23 cellular contexts compared by ENCODE assay signal in the genomic region with DNA sequence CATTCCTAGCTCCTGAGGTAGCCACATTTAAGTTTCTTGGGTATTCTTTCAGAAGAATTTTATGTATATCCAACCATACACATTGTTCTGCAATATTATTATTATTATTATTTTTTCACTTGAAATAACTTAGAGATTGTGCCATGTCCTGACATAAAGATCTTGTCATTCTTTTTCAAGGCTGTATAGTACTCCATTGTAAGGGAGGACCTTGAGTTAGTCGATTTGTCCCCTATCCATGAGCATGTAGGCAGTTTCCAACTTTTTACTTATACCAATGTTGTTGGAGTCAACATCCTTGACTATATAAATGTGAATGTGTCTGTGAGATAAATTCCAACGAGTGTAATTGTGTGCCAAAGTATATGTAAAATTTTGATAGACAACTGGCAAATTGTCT. TPM values are rescaled to one million over a fixed set of nuclear protein-coding genes. Genes with fewer than 3 reads are reported as not detected.
DNase-seq lines count a peak whose midpoint lies in the region; ATAC-seq, FAIRE-seq and TF ChIP-seq lines count a peak whose summit lies in the region.
"Had no signal": no experiment of that assay in that cellular context is flagged by ENCODE, and none has a peak within 500 bp of the region (broad histone marks: within the 10 kb centered on the region; RNA-seq: fewer than 3 reads in every experiment).

No MANE protein-coding gene starts in this region.

- H3K27me3 Mint-ChIP-seq in WTC11 (ENCODE audit: low read depth), result peaks cover 91% of the 10 kb centered on the region

- TF ChIP-seq RAD21 in A549 (conservative IDR thresholded peaks at IDR 0.05 in 1 of 2, IDR thresholded peaks at IDR 0.05 in 1 of 2), result no peak

- no peak overlapping the region; the same call in 1 of the 2 replicates for H3K4me3 Mint-ChIP-seq in WTC11

- H3K36me3 ChIP-seq in iPS-20b (ENCODE audit: insufficient read depth, low read depth, low read length), result no peaks in the 10 kb centered on the region
- H3K36me3 ChIP-seq: neutrophil, Peyer's patch, prostate gland, suprapubic skin, upper lobe of right lung had no signal

- no peaks in the 10 kb centered on the region for H3K9me3 Mint-ChIP-seq in WTC11
- H3K9me3 Mint-ChIP-seq: activated CD4-positive, alpha-beta memory T cell treated with anti-CD3 and anti-CD28 coated beads for 36 hours; stimulated activated naive B cell treated with anti-CD40 and anti-IgM and Interleukin-4, amounts not matched to agents 10 μg/mL and 1 μg/mL and 100 μg/mL, for 72 hours had no signal

- H3K27ac Mint-ChIP-seq in WTC11, result no peak overlapping the region
- H3K27ac Mint-ChIP-seq: activated CD4-positive, alpha-beta memory T cell treated with anti-CD3 and anti-CD28 coated beads for 36 hours; H9; stimulated activated naive B cell treated with anti-CD40 and anti-IgM and Interleukin-4, amounts not matched to agents 10 μg/mL and 1 μg/mL and 100 μg/mL, for 72 hours had no signal

- H3K9ac ChIP-seq in iPS-20b (ENCODE audit: low read depth, low read length), result no peak overlapping the region

- no peaks in the 10 kb centered on the region for H3K36me3 Mint-ChIP-seq in WTC11
- H3K36me3 Mint-ChIP-seq: activated CD4-positive, alpha-beta memory T cell treated with anti-CD3 and anti-CD28 coated beads for 36 hours had no signal

- H3K4me1 ChIP-seq in A549 (peaks cover 18% of the 10 kb centered on the region; the same call in 2 of the 3 replicates), iPS-20b (ENCODE audit: insufficient read depth, low read length) (no peaks in the 10 kb centered on the region)
- H3K4me1 ChIP-seq: prostate gland had no signal

- no peak for TF ChIP-seq POLR2A in A549 (IDR thresholded peaks at IDR 0.05; ENCODE audit: low read length)

- peaks cover 94% of the 10 kb centered on the region for H3K27me3 ChIP-seq in iPS-20b (ENCODE audit: insufficient read depth, low read length)

- 45% methylated on average over 2 of the region's 2 CpGs for WGBS in A549 (ENCODE audit: missing lambda C conversion rate)

- TF ChIP-seq EP300 in A549 (IDR thresholded peaks at IDR 0.05), result no peak

- H3K27ac ChIP-seq in A549 (no peak overlapping the region), iPS-20b (ENCODE audit: low read length) (no peak overlapping the region)
- H3K27ac ChIP-seq: epithelial cell of prostate, neutrophil, prostate gland, suprapubic skin, upper lobe of right lung had no signal

- FAIRE-seq in A549 (lab: Jason Lieb, UNC), result no peak

- peak overlapping the region; percentile 95; the same call in 2 of the 3 replicates for H3K4me2 ChIP-seq in A549

- H3K9me3 ChIP-seq in A549 (peaks cover 5% of the 10 kb centered on the region; the same call in 2 of the 3 replicates), iPS-20b (ENCODE audit: insufficient read depth, low read depth, low read length) (no peaks in the 10 kb centered on the region)
- H3K9me3 ChIP-seq: mucosa of descending colon, neutrophil, Peyer's patch, prostate gland, suprapubic skin, upper lobe of right lung had no signal

- TF ChIP-seq CTCF in A549 (IDR thresholded peaks at IDR 0.05) (no peak), GM12865 (IDR thresholded peaks at IDR 0.05; ENCODE audit: insufficient read depth, low read depth, low read length, missing control alignments) (no peak), WTC11 (IDR thresholded peaks at IDR 0.05) (no peak)

- POLR2A ChIA-PET in A549 (lab: Yijun Ruan, JAX) (interaction anchor here (1.4 kb wide), 1 partner anchor 91 kb away, joined by 5 read pairs; a partner anchor contains a TSS), WTC11 (lab: Charles Lee) (interaction anchor here (1.1 kb wide), 1 partner anchor 60 kb away, joined by 3 read pairs; a partner anchor contains a TSS)

- H3K4me3 ChIP-seq in A549 (peak overlapping the region; percentile 58; the same call in 1 of the 3 replicates), GM12865 (ENCODE audit: low read depth, low read length) (peak overlapping the region; percentile 43; the same call in 1 of the 2 replicates), iPS-20b (ENCODE audit: low read length) (0 out of 2 replicates have a peak overlapping the region, but pooled peaks have one; percentile 77)
- H3K4me3 ChIP-seq: mucosa of descending colon had no signal

- DNase-seq in A549 (ENCODE audit: low read depth in 1 of 2, low spot score in 1 of 2), result no peak
- no peak for DNase-seq in GM12865 (ENCODE audit: low read depth)
- DNase-seq in WTC11 (ENCODE audit: low spot score), result no peak
- DNase-seq in DMS153 (lab: John Stamatoyannopoulos, UW), result no peak
- DNase-seq in NCI-H1694 treated with DMSO at 0.1 percent for 48 hours (lab: John Stamatoyannopoulos, UW), result no peak
- no peak for DNase-seq in NCI-H82 (lab: John Stamatoyannopoulos, UW)
- DNase-seq: GF-D8, NCI-H524 treated with DMSO at 0.1 percent for 48 hours had no signal

- ATAC-seq in A549, result no peak
- ATAC-seq in WTC11, result no peak
- no peak for ATAC-seq in HG02763 (IDR thresholded peaks at IDR 0.05; ENCODE audit: unreplicated experiment)
- ATAC-seq: sciatic nerve had no signal

- CTCF ChIA-PET in A549 (lab: Yijun Ruan, JAX), result interaction anchor here (0.8 to 8.9 kb wide), 4 partner anchors 15 to 36 kb away, joined by 3 to 107 read pairs (median 14); no protein-coding TSS in a partner anchor
- CTCF ChIA-PET in WTC11 (lab: Charles Lee), result interaction anchor here (1.0 to 1.2 kb wide), 2 partner anchors 9 to 66 kb away, joined by 6 read pairs; a partner anchor contains a TSS

- peaks cover 2% of the 10 kb centered on the region; the same call in 1 of the 2 replicates for H3K4me1 Mint-ChIP-seq in WTC11

TF ChIP-seq in A549, 52 proteins besides CTCF, POLR2A, EP300 and RAD21 (continues in another document):
- TF ChIP-seq CHD2 (IDR thresholded peaks at IDR 0.05; ENCODE audit: low read length, partially characterized antibody) (no peak), POLR2AphosphoS2 (conservative IDR thresholded peaks at IDR 0.05; ENCODE audit: low read length) (no peak), NPAS2 (CRISPR knock-in tag; IDR thresholded peaks at IDR 0.05; ENCODE audit: borderline replicate concordance) (no peak), RFX5 (IDR thresholded peaks at IDR 0.05) (no peak), CBX8 (IDR thresholded peaks at IDR 0.05) (no peak), KDM1A (IDR thresholded peaks at IDR 0.05; ENCODE audit: low read depth) (no peak)
- TF ChIP-seq, protein P1, sequence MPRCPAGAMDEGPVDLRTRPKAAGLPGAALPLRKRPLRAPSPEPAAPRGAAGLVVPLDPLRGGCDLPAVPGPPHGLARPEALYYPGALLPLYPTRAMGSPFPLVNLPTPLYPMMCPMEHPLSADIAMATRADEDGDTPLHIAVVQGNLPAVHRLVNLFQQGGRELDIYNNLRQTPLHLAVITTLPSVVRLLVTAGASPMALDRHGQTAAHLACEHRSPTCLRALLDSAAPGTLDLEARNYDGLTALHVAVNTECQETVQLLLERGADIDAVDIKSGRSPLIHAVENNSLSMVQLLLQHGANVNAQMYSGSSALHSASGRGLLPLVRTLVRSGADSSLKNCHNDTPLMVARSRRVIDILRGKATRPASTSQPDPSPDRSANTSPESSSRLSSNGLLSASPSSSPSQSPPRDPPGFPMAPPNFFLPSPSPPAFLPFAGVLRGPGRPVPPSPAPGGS (IDR thresholded peaks at IDR 0.05), result no peak

TF ChIP-seq in WTC11, 78 proteins besides CTCF, POLR2A, EP300 and RAD21:
- 0 out of 2 replicates have a peak, but pooled peaks have one; percentile 52 for TF ChIP-seq GTF2I (CRISPR knock-in tag; conservative IDR thresholded peaks at IDR 0.05)
- TF ChIP-seq, protein P2, sequence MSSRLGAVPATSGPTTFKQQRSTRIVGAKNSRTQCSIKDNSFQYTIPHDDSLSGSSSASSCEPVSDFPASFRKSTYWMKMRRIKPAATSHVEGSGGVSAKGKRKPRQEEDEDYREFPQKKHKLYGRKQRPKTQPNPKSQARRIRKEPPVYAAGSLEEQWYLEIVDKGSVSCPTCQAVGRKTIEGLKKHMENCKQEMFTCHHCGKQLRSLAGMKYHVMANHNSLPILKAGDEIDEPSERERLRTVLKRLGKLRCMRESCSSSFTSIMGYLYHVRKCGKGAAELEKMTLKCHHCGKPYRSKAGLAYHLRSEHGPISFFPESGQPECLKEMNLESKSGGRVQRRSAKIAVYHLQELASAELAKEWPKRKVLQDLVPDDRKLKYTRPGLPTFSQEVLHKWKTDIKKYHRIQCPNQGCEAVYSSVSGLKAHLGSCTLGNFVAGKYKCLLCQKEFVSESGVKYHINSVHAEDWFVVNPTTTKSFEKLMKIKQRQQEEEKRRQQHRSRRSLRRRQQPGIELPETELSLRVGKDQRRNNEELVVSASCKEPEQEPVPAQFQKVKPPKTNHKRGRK (CRISPR knock-in tag; IDR thresholded peaks at IDR 0.05; ENCODE audit: borderline replicate concordance), result no peak

RNA-seq across cellular contexts. Expression of a gene that starts 0.9 kb away (rescaled TPM):
- polyA plus RNA-seq in A549 (2011; rRNA removed), result 0.03 TPM in 1 of 2 replicates, not detected in the other
- polyA plus RNA-seq in A549 (2012; cell fraction: cytosol; rRNA removed), result 0.05 and 0.12 TPM in 2 replicates
- 0.18 and 0.26 TPM in 2 replicates for polyA plus RNA-seq in A549 (2012; cell fraction: nucleus; rRNA removed)
- polyA plus RNA-seq in A549 (2017; fragmentation: RNase III; extraction: RNeasy Plus Mini Kit Qiagen cat#74134 plus additional on column Dnase treatment), result not detected in 3 replicates
- 0.10 TPM in 1 of 2 replicates, not detected in the other for polyA minus RNA-seq in A549 (2011; rRNA and poly(A)+ RNA removed)
- 0.09 to 0.14 TPM (median 0.13 TPM) in 3 replicates for total RNA-seq in WTC11 (2021)
- total RNA-seq: lung, mucosa of descending colon, Peyer's patch, sciatic nerve, suprapubic skin, upper lobe of right lung had no signal
- polyA plus RNA-seq: BJ had no signal

RNA-seq across cellular contexts. Expression of a gene that starts 10.0 kb away (rescaled TPM):
- 3.2 and 4.8 TPM in 2 replicates for polyA plus RNA-seq in A549 (2011; rRNA removed)
- 2.9 and 4.4 TPM in 2 replicates for polyA plus RNA-seq in A549 (2012; cell fraction: cytosol; rRNA removed)
- polyA plus RNA-seq in A549 (2012; cell fraction: nucleus; rRNA removed), result 12.7 and 13.0 TPM in 2 replicates
- polyA plus RNA-seq in A549 (2017; fragmentation: RNase III; extraction: RNeasy Plus Mini Kit Qiagen cat#74134 plus additional on column Dnase treatment), result 5.0 to 7.0 TPM (median 6.4 TPM) in 3 replicates
- polyA minus RNA-seq in A549 (2011; rRNA and poly(A)+ RNA removed), result 4.7 and 5.1 TPM in 2 replicates
- total RNA-seq in WTC11 (2021), result 19.2 to 21.5 TPM (median 21.1 TPM) in 3 replicates
